ENCODE assay signal across 17 cellular contexts in the genomic region with DNA sequence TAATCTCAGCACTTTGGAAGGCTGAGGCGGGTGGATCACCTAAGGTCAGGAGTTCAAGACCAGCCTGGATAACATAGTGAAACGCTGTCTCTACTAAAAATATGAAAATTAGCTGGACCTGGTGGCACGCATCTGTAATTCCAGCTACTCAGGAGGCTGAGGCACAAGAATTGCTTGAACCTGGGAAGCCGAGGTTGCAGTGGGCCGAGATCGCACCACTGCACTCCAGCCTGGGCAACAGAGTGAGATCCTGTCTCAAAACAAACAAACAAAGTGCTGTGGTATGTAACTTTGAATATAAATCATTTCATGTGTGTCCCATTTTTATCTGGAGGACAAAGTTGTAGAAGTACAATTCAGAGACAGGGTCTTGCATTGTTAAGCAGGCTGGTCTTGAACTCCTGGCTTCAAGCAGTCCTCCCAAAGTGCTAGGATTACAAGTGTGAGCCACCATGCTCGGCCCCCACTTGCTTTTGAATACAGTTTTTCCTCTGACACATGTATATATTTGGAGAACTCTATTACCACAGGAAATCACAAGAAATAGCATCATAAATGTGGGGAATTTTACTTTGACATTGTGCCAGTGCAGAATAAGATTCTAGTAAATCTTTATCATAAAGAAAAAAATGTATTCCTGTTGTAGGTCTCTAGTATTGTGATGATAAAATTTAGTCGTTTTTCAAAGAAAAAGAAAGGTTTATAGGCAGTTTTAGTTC. TPM values are rescaled to one million over a fixed set of nuclear protein-coding genes. Genes with fewer than 3 reads are reported as not detected.
A peak's percentile ranks its signal among the peaks of the same experiment; 100 is the strongest.
DNase-seq lines count a peak whose midpoint lies in the region; ATAC-seq, FAIRE-seq and TF ChIP-seq lines count a peak whose summit lies in the region.
"Had no signal": no experiment of that assay in that cellular context is flagged by ENCODE, and none has a peak within 500 bp of the region (broad histone marks: within the 10 kb centered on the region; RNA-seq: fewer than 3 reads in every experiment).

No MANE protein-coding gene starts in this region.

- H3K27ac ChIP-seq in H1 (ENCODE audit: low read depth, low read length) (no peak overlapping the region), PC-3 (ENCODE audit: low read length) (no peak overlapping the region)

- CTCF ChIA-PET in H1 (lab: Charles Lee; ENCODE audit: partially characterized antibody) (no interaction called here), PC-3 (lab: Charles Lee) (no interaction called here)

- whole genome bisulfite sequencing in H1 (ENCODE audit: extremely low coverage in 1 of 2, insufficient coverage in 1 of 2, insufficient read length in 1 of 2, insufficient replicate concordance in 2 of 2, low coverage in 1 of 2, low lambda C conversion rate in 2 of 2, missing lambda C conversion rate in 1 of 2), 2 experiments = 90% methylated on average over 8 of the region's 8 CpGs; no CpG with 5 or more reads in 1 of the 2 experiments

- peak; percentile 50 for DNase-seq in CD14-positive monocyte (ENCODE audit: low spot score)
- DNase-seq in MV-4-11 (lab: John Stamatoyannopoulos, UW) = peak; percentile 45
- DNase-seq in H1 (ENCODE audit: low read depth in 1 of 2, low spot score in 2 of 2) = no peak
- DNase-seq in pulmonary artery endothelial cell (ENCODE audit: low read depth, low spot score) = peak; percentile 8
- DNase-seq in dedifferentiated amniotic fluid mesenchymal stem cell (ENCODE audit: extremely low spot score) = no peak
- DNase-seq in occipital lobe (lab: John Stamatoyannopoulos, UW) = no peak
- DNase-seq in PC-3 = no peak
- DNase-seq: activated CD4-positive, alpha-beta T cell treated with anti-CD3 and anti-CD28 coated beads for 48 hours; activated naive CD4-positive, alpha-beta T cell treated with anti-CD3 and anti-CD28 coated beads, Interleukin-2, amount 10 ng/mL, durations not matched to agents 7 days and 5 days; Calu3; effector memory CD4-positive, alpha-beta T cell; left ventricle myocardium superior; NCI-H2107; NCI-H524 treated with DMSO at 0.1 percent for 48 hours had no signal

- no peak overlapping the region for H3K23ac ChIP-seq in H1 (ENCODE audit: insufficient read length)

- H3K9me3 ChIP-seq in H1 (ENCODE audit: insufficient read depth in 2 of 2, low read depth in 1 of 2, low read length in 1 of 2) (no peaks in the 10 kb centered on the region), PC-3 (ENCODE audit: low read length) (no peaks in the 10 kb centered on the region)

- H3K4me3 ChIP-seq in H1 (ENCODE audit: extremely low read depth in 1 of 4, insufficient read depth in 2 of 4, low read depth in 3 of 4, low read length in 4 of 4) (no peak overlapping the region), PC-3 (ENCODE audit: low read length) (no peak overlapping the region)

- no peaks in the 10 kb centered on the region for H3K79me1 ChIP-seq in H1 (ENCODE audit: low read depth, low read length)

- H3K36me3 Mint-ChIP-seq in CD14-positive monocyte = peaks cover 36 to 54% of the 10 kb centered on the region in 2 donors

- H2AFZ ChIP-seq in H1 (ENCODE audit: low read length) = no peak overlapping the region
- H2AFZ ChIP-seq in PC-3 (ENCODE audit: low read length) = no peak overlapping the region

- H3K9me2 ChIP-seq in PC-3 (replicated peaks; ENCODE audit: low read length) = no peaks in the 10 kb centered on the region

- no peak for TF ChIP-seq EP300 in H1 (IDR thresholded peaks at IDR 0.05; ENCODE audit: borderline replicate concordance in 1 of 2, low read depth in 2 of 2, low read length in 2 of 2)

- no peak for ATAC-seq in GM19328 (IDR thresholded peaks at IDR 0.05; ENCODE audit: unreplicated experiment)
- no peak for ATAC-seq in PC-3

- H2BK15ac ChIP-seq in H1 (ENCODE audit: low read length) = no peak overlapping the region

- no peak overlapping the region for H3K4ac ChIP-seq in H1 (replicated peaks; ENCODE audit: insufficient read length, low read depth, low read length)

- no peak overlapping the region for H4K8ac ChIP-seq in H1 (ENCODE audit: extremely low read depth, insufficient read depth, low read length)

- no peak overlapping the region for H2BK12ac ChIP-seq in H1 (ENCODE audit: low read depth, low read length)

- no peak overlapping the region for H4K91ac ChIP-seq in H1 (replicated peaks; ENCODE audit: insufficient read length, low read length)

- no peak overlapping the region for H3K4me3 Mint-ChIP-seq in CD14-positive monocyte
- H3K4me3 Mint-ChIP-seq: activated naive CD4-positive, alpha-beta T cell treated with anti-CD3 and anti-CD28 coated beads, Interleukin-2, amount 10 ng/mL, durations not matched to agents 7 days and 5 days; brain had no signal

- H3K9me3 Mint-ChIP-seq in CD14-positive monocyte = peaks cover 0 to 3% (median 0%) of the 10 kb centered on the region in 7 donors
- H3K9me3 Mint-ChIP-seq: activated naive CD4-positive, alpha-beta T cell treated with anti-CD3 and anti-CD28 coated beads, Interleukin-2, amount 10 ng/mL, durations not matched to agents 7 days and 5 days; brain had no signal

- H3F3A ChIP-seq in PC-3 (ENCODE audit: low read length, unreplicated experiment) = no peaks in the 10 kb centered on the region

- no peak overlapping the region for H3K14ac ChIP-seq in H1 (ENCODE audit: insufficient read length)

- no peak overlapping the region for H2BK20ac ChIP-seq in H1 (ENCODE audit: low read length)

- H4K5ac ChIP-seq in H1 (ENCODE audit: insufficient read length, low read depth, low read length) = no peak overlapping the region

- no TSS peak for BruUV-seq in PC-3 (replicated peaks; lab: Mats Ljungman, UMichigan)

- TF ChIP-seq RAD21 in H1 (IDR thresholded peaks at IDR 0.05 in 1 of 2, conservative IDR thresholded peaks at IDR 0.05 in 1 of 2; ENCODE audit: low read depth in 2 of 2, low read length in 2 of 2) = no peak

- H3K27me3 Mint-ChIP-seq in CD14-positive monocyte (ENCODE audit: low read depth in 3 of 3) = no peaks in the 10 kb centered on the region
- H3K27me3 Mint-ChIP-seq: activated naive CD4-positive, alpha-beta T cell treated with anti-CD3 and anti-CD28 coated beads, Interleukin-2, amount 10 ng/mL, durations not matched to agents 7 days and 5 days; brain; progenitor cell of endocrine pancreas had no signal

- H3K27me3 ChIP-seq in H1 (replicated peaks in 1 of 4; ENCODE audit: control insufficient read depth in 3 of 4, extremely low read depth in 1 of 4, insufficient read depth in 3 of 4, low read length in 3 of 4) (no peaks in the 10 kb centered on the region), PC-3 (ENCODE audit: low read length) (no peaks in the 10 kb centered on the region)

- H3K4me1 Mint-ChIP-seq in CD14-positive monocyte = peaks cover 50% of the 10 kb centered on the region
- H3K4me1 Mint-ChIP-seq: activated naive CD4-positive, alpha-beta T cell treated with anti-CD3 and anti-CD28 coated beads, Interleukin-2, amount 10 ng/mL, durations not matched to agents 7 days and 5 days had no signal

- peak overlapping the region; percentile 89 to 96 (median 93) for H3K27ac Mint-ChIP-seq in CD14-positive monocyte
- H3K27ac Mint-ChIP-seq: activated naive CD4-positive, alpha-beta T cell treated with anti-CD3 and anti-CD28 coated beads, Interleukin-2, amount 10 ng/mL, durations not matched to agents 7 days and 5 days; progenitor cell of endocrine pancreas had no signal

- no peak for TF ChIP-seq CTCF in CD14-positive monocyte (IDR thresholded peaks at IDR 0.05)
- no peak for TF ChIP-seq CTCF in H1 (IDR thresholded peaks at IDR 0.05; ENCODE audit: control extremely low read depth in 1 of 3, insufficient read depth in 1 of 3, low read depth in 1 of 3, low read length in 3 of 3)
- TF ChIP-seq CTCF in PC-3 (conservative IDR thresholded peaks at IDR 0.05; ENCODE audit: low read depth, low read length) = no peak

- no peak overlapping the region for H2BK120ac ChIP-seq in H1 (replicated peaks; ENCODE audit: low read depth, low read length)

- FAIRE-seq in H1 (lab: Jason Lieb, UNC) = no peak

- H3K4me1 ChIP-seq in H1 (replicated peaks in 1 of 4; ENCODE audit: control insufficient read depth in 3 of 4, insufficient read depth in 4 of 4, low read length in 3 of 4) = peaks cover 0 to 3% (median 1%) of the 10 kb centered on the region in 4 experiments; a peak in 4 of 7 replicates
- peaks cover 16% of the 10 kb centered on the region for H3K4me1 ChIP-seq in PC-3 (ENCODE audit: insufficient read depth, low read length)

- no peak overlapping the region for H2BK5ac ChIP-seq in H1 (ENCODE audit: low read depth, low read length)

- intact Hi-C loops in CD14-positive monocyte (cut with micrococcal nuclease) (loop anchor here in 1 of 2 donors (2.0 to 10.0 kb wide), 2 partner anchors 31 to 155 kb away; a partner anchor contains a TSS), PC-3 (cut with micrococcal nuclease) (no loop called here)

- no peak overlapping the region for H3K4me2 ChIP-seq in H1 (ENCODE audit: insufficient read depth in 1 of 2, low read depth in 2 of 2, low read length in 2 of 2)
- no peak overlapping the region for H3K4me2 ChIP-seq in PC-3 (ENCODE audit: low read length)

- H4K20me1 ChIP-seq in H1 (replicated peaks in 1 of 2; ENCODE audit: control insufficient read depth in 1 of 2, insufficient read depth in 2 of 2, low read length in 2 of 2) (peaks cover 9 to 16% of the 10 kb centered on the region in 2 experiments), PC-3 (ENCODE audit: low read length) (peaks cover 25% of the 10 kb centered on the region)

- H2AK5ac ChIP-seq in H1 (ENCODE audit: low read depth, low read length) = no peak overlapping the region

- no peak overlapping the region for H3K18ac ChIP-seq in H1 (ENCODE audit: extremely low read depth, low read length)

- H3K23me2 ChIP-seq in H1 (ENCODE audit: low read depth, low read length) = no peaks in the 10 kb centered on the region; the same call in 1 of the 2 replicates

- H3K9ac ChIP-seq in H1 (replicated peaks in 1 of 4; ENCODE audit: extremely low read depth in 1 of 4, low read depth in 3 of 4, low read length in 3 of 4) (no peak overlapping the region), PC-3 (ENCODE audit: low read length) (no peak overlapping the region)

- no peak overlapping the region for H3K56ac ChIP-seq in H1 (replicated peaks; ENCODE audit: insufficient read length, low read depth, low read length)

- H3K36me3 ChIP-seq in H1 (ENCODE audit: control insufficient read depth in 2 of 4, insufficient read depth in 4 of 4, low read length in 3 of 4) (peaks cover 4 to 13% (median 11%) of the 10 kb centered on the region in 4 experiments; a peak in 7 of 8 replicates), PC-3 (ENCODE audit: low read depth, low read length) (peaks cover 28% of the 10 kb centered on the region)

- TF ChIP-seq POLR2A in H1 (IDR thresholded peaks at IDR 0.05; ENCODE audit: control extremely low read depth in 1 of 2, low read depth in 2 of 2, low read length in 2 of 2) = no peak

- H3K79me2 ChIP-seq in H1 (ENCODE audit: control insufficient read depth in 1 of 2, insufficient read depth in 2 of 2, low read length in 2 of 2) = peaks cover 11 to 93% of the 10 kb centered on the region in 2 experiments
- peaks cover 78% of the 10 kb centered on the region for H3K79me2 ChIP-seq in PC-3 (ENCODE audit: low read length)

- POLR2A ChIA-PET in H1 (lab: Charles Lee; ENCODE audit: partially characterized antibody) (no interaction called here), PC-3 (lab: Charles Lee; ENCODE audit: unreplicated experiment) (no interaction called here)

RNA-seq across cellular contexts. Expression of a gene that starts 32.6 kb away (rescaled TPM):
- 10 to 100 TPM in 1 of 2 donors, 1 to 10 TPM in 1; 6.6 to 11.8 TPM for polyA plus RNA-seq in CD14-positive monocyte
- 111 and 132 TPM in 2 replicates for total RNA-seq in H1 (2021; fragmentation: NEBNext Ultra II Directional; extraction: Animal tissue kit (Norgen Biotek cat#: 25700))
- 23.6 and 39.7 TPM in 2 replicates for polyA plus RNA-seq in H1 (2011; rRNA removed)
- polyA plus RNA-seq in H1 (2011; cell fraction: cytosol; rRNA removed) = 44.2 TPM
- polyA plus RNA-seq in H1 (2011; cell fraction: nucleus; rRNA removed) = 56.9 TPM
- polyA plus RNA-seq in H1 (2012, experiment 1 of 2) = 49.6 to 93.0 TPM (median 65.3 TPM) in 4 replicates
- 6.2 TPM for polyA plus RNA-seq in H1 (2012, experiment 2 of 2)
- 108 TPM for polyA plus RNA-seq in H1 (2013, experiment 1 of 2)
- polyA plus RNA-seq in H1 (2013, experiment 2 of 2) = 107 TPM
- polyA minus RNA-seq in H1 (2011; rRNA and poly(A)+ RNA removed) = 81.9 and 133 TPM in 2 replicates
- polyA minus RNA-seq in H1 (2011; cell fraction: cytosol; rRNA and poly(A)+ RNA removed) = 36.1 TPM
- polyA minus RNA-seq in H1 (2011; cell fraction: nucleus; rRNA and poly(A)+ RNA removed) = 126 TPM
- 40.8 and 48.2 TPM in 2 replicates for total RNA-seq in pulmonary artery endothelial cell
- total RNA-seq in occipital lobe = 136 TPM
- 26.2 and 34.3 TPM in 2 replicates for total RNA-seq in PC-3 (2014; rRNA removed)

Comparison
In these comparisons a context has a peak if more than half of its experiments do, and no peak if none do; other contexts are left out.
1. DNase-seq: peak in CD14-positive monocyte (single experiment), MV-4-11 (single experiment) and pulmonary artery endothelial cell (single experiment); none in H1 (0 of 2), dedifferentiated amniotic fluid mesenchymal stem cell (single experiment), occipital lobe (single experiment) and PC-3 (single experiment).